Comparison of ENCODE assay signal across 10 cellular contexts in the genomic region with DNA sequence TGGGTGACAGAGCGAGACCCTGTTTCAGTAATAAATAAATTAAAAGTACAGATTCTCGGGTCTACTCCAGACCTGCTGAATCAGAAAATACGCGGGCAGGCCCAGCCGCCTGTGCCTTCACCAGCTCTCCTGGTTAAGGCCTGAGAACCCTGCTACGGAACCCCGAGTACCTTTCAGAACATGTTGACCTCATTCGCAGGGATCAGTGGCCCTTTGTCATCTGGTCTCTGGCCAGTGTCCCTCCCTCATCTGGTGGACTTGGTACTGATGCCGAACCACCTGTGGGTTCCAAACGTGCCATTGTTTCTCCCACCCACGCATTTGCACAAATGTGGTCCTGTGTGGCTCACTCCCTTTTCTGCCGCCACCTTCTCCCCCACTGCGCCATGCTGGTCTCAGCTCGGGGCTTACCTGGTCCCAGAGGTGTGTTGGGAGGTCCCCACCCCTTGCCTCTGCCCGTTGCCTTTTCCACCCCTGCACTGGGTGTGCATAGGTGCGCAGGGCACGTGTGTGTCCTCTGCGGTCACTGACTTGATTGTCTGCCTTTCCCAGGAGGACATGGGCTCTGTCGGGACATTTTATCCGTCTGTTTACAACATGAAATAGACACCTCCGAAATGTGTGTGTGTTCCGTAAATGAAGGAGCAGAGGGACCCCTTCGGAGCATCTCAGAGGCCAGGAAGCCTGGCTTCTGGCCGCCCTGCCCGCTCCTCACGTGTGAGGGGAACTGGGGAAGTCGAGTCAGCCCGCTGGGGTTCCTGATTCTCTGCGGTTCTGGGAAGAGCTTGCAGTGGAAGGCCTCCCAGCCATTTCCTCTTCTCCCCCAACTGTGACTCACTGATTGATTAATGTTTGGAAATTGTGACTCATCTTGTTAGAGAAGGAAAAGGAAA.
DNase-seq lines count a peak whose midpoint lies in the region; ATAC-seq and TF ChIP-seq lines count a peak whose summit lies in the region.
"Had no signal": no experiment of that assay in that cellular context is flagged by ENCODE, and none has a peak within 500 bp of the region (broad histone marks: within the 10 kb centered on the region; RNA-seq: fewer than 3 reads in every experiment).

No MANE protein-coding gene starts in this region.

- CTCF ChIA-PET in OCI-LY7 (lab: Charles Lee; ENCODE audit: unreplicated experiment) = no interaction called here

- H3K9me2 ChIP-seq in DOHH2 (replicated peaks; ENCODE audit: control insufficient read depth, low read length) = no peaks in the 10 kb centered on the region
- no peaks in the 10 kb centered on the region for H3K9me2 ChIP-seq in OCI-LY7 (ENCODE audit: insufficient read depth, low read length)

- POLR2A ChIA-PET in OCI-LY7 (lab: Charles Lee) = no interaction called here

- no peaks in the 10 kb centered on the region for H3K9me3 Mint-ChIP-seq in progenitor cell of endocrine pancreas (ENCODE audit: low read depth)
- H3K9me3 Mint-ChIP-seq: central memory CD8-positive, alpha-beta T cell had no signal

- no peaks in the 10 kb centered on the region for H3K36me3 Mint-ChIP-seq in progenitor cell of endocrine pancreas (ENCODE audit: insufficient read depth)

- TF ChIP-seq CTCF in DOHH2 (IDR thresholded peaks at IDR 0.05; ENCODE audit: low read depth, low read length, poor library complexity, severe bottlenecking) (no peak), OCI-LY7 (conservative IDR thresholded peaks at IDR 0.05; ENCODE audit: low read length) (no peak), progenitor cell of endocrine pancreas (IDR thresholded peaks at IDR 0.05; ENCODE audit: unreplicated experiment) (no peak)

- H3K27me3 Mint-ChIP-seq in progenitor cell of endocrine pancreas = no peaks in the 10 kb centered on the region
- H3K27me3 Mint-ChIP-seq: central memory CD8-positive, alpha-beta T cell had no signal

- H3K4me2 ChIP-seq in DOHH2 (ENCODE audit: low read length) (peak overlapping the region; percentile 64), OCI-LY7 (ENCODE audit: low read length) (no peak overlapping the region)

- no peak overlapping the region for H2AFZ ChIP-seq in OCI-LY7 (ENCODE audit: low read length)

- peak; percentile 62 for ATAC-seq in esophagus mucosa
- ATAC-seq in HG03097 (IDR thresholded peaks at IDR 0.05; ENCODE audit: low FRiP score, unreplicated experiment) = no peak

- BruUV-seq in OCI-LY7 (replicated peaks; lab: Mats Ljungman, UMichigan) = no TSS peak

- H3K4me1 ChIP-seq in DOHH2 (ENCODE audit: control insufficient read depth, low read length) = peaks cover 98% of the 10 kb centered on the region
- H3K4me1 ChIP-seq in OCI-LY7 (ENCODE audit: insufficient read depth, low read length, poor library complexity, severe bottlenecking) = peaks cover 64% of the 10 kb centered on the region

- peak overlapping the region; percentile 1; the same call in 1 of the 2 replicates for H3K27ac ChIP-seq in DOHH2 (ENCODE audit: low read depth, low read length)
- peak overlapping the region; percentile 19 for H3K27ac ChIP-seq in OCI-LY7 (ENCODE audit: low read depth, low read length, poor library complexity, severe bottlenecking)

- H3K9me3 ChIP-seq in DOHH2 (ENCODE audit: control insufficient read depth, insufficient read depth, low read length) (no peaks in the 10 kb centered on the region), OCI-LY7 (ENCODE audit: low read length) (no peaks in the 10 kb centered on the region)

- peaks cover 25% of the 10 kb centered on the region for H3F3A ChIP-seq in DOHH2 (ENCODE audit: control insufficient read depth, insufficient read depth)

- no peaks in the 10 kb centered on the region for H3K27me3 ChIP-seq in DOHH2 (ENCODE audit: control insufficient read depth, low read length)

- H3K27ac Mint-ChIP-seq in progenitor cell of endocrine pancreas = peak overlapping the region; percentile 79

- H3K4me3 ChIP-seq in DOHH2 (ENCODE audit: low read length) (peak overlapping the region; percentile 4; the same call in 1 of the 2 replicates), OCI-LY7 (ENCODE audit: low read depth, low read length, poor library complexity, severe bottlenecking) (no peak overlapping the region)

- peaks cover 10% of the 10 kb centered on the region for H3K4me1 Mint-ChIP-seq in progenitor cell of endocrine pancreas (ENCODE audit: low read depth)

- no peak overlapping the region for H3K4me3 Mint-ChIP-seq in progenitor cell of endocrine pancreas (ENCODE audit: low read depth)
- H3K4me3 Mint-ChIP-seq: central memory CD8-positive, alpha-beta T cell had no signal

- DNase-seq in OCI-LY7 (ENCODE audit: low spot score) (no peak), progenitor cell of endocrine pancreas (ENCODE audit: low spot score, unreplicated experiment) (no peak), GM19238 (ENCODE audit: insufficient read length, low spot score) (no peak), DMS 273 treated with DMSO at 0.1 percent for 48 hours (lab: John Stamatoyannopoulos, UW) (no peak)
- DNase-seq in stimulated activated CD8-positive, alpha-beta memory T cell treated with anti-CD3 and anti-CD28 coated beads, Interleukin-4, amount 100 ng/mL, for 48 hours = no peak
- DNase-seq: stimulated activated CD4-positive, alpha-beta T cell treated with anti-CD3 and anti-CD28 coated beads, Interleukin-4, amount 100 ng/mL, for 1 hour had no signal

- intact Hi-C loops in OCI-LY7 (cut with micrococcal nuclease; ENCODE audit: unreplicated experiment) = no loop called here

- H3K36me3 ChIP-seq in DOHH2 (ENCODE audit: control insufficient read depth, low read length) (peaks cover 29% of the 10 kb centered on the region), OCI-LY7 (ENCODE audit: insufficient read depth, low read length) (peaks cover 66% of the 10 kb centered on the region)

- H3K79me2 ChIP-seq in DOHH2 (ENCODE audit: control insufficient read depth, low read length) (peaks cover 94% of the 10 kb centered on the region), OCI-LY7 (ENCODE audit: insufficient read depth, low read depth, low read length) (peaks cover 91% of the 10 kb centered on the region)

- H4K20me1 ChIP-seq in DOHH2 (ENCODE audit: control insufficient read depth, insufficient read depth, low read depth, low read length) = peaks cover 7% of the 10 kb centered on the region; the same call in 1 of the 2 replicates
- no peaks in the 10 kb centered on the region for H4K20me1 ChIP-seq in OCI-LY7 (ENCODE audit: insufficient read depth, low read length)
